In the genomic region with DNA sequence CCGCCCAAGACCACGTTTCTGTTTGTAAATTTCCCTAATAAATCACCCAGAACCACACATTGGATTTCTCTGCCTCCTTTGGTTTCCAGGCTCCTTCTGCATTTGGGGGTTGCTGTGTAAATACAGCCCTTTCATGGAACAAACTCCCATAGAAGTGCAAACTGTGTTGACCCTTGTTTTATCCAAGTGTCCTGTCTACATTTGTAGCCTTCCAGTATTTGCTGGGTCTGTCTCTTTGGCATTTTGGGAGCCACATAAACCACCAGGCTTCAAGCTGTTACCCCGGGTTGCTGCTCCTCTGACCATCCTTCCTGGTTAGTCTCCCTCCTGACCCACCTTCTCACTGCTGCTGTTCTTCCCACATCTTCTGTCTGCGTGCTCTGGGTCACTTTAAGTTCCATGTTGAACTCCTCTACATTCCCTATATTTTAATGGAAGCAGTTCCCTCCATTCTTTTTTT, we compare ENCODE assay signal across 9 cellular contexts. TPM values are rescaled to one million over a fixed set of nuclear protein-coding genes. Genes with fewer than 3 reads are reported as not detected.
DNase-seq lines count a peak whose midpoint lies in the region; ATAC-seq and TF ChIP-seq lines count a peak whose summit lies in the region.
"Had no signal": no experiment of that assay in that cellular context is flagged by ENCODE, and none has a peak within 500 bp of the region (broad histone marks: within the 10 kb centered on the region; RNA-seq: fewer than 3 reads in every experiment).

No MANE protein-coding gene starts in this region.

- TF ChIP-seq EP300 in tibial nerve (IDR thresholded peaks at IDR 0.05), result no peak

- DNase-seq in PC-9 (no peak), breast epithelium (ENCODE audit: low spot score in 2 of 2) (no peak), mesendoderm (no peak), tibial nerve (ENCODE audit: low spot score in 2 of 2) (no peak), NCI-H1930 (lab: John Stamatoyannopoulos, UW) (no peak), AG08395 (ENCODE audit: low spot score) (no peak)
- no peak for DNase-seq in CD4-positive, alpha-beta T cell
- DNase-seq: NCI-H2029 treated with DMSO at 0.1 percent for 48 hours had no signal

- H3K23ac ChIP-seq in mesendoderm (ENCODE audit: low read length), result no peak overlapping the region

- H3K27ac Mint-ChIP-seq in CD4-positive, alpha-beta T cell, result no peak overlapping the region

- no peaks in the 10 kb centered on the region for H4K20me1 ChIP-seq in PC-9 (ENCODE audit: insufficient read depth)

- H3K4me1 ChIP-seq in PC-9 (replicated peaks; ENCODE audit: insufficient read depth) (peaks cover 43% of the 10 kb centered on the region), breast epithelium (peaks cover 0 to 5% of the 10 kb centered on the region in 2 donors), mesendoderm (ENCODE audit: control insufficient read depth, low read depth, low read length) (no peaks in the 10 kb centered on the region), tibial nerve (peaks cover 0 to 24% (median 9%) of the 10 kb centered on the region in 4 donors)

- no peak overlapping the region for H2AK5ac ChIP-seq in mesendoderm (ENCODE audit: low read length)

- no peak for TF ChIP-seq POLR2A in breast epithelium (IDR thresholded peaks at IDR 0.05)
- TF ChIP-seq POLR2A in tibial nerve (IDR thresholded peaks at IDR 0.05), result peak in 1 of 2 donors; percentile 10

- H3K9ac ChIP-seq in mesendoderm (ENCODE audit: low read length), result no peak overlapping the region

- H3K56ac ChIP-seq in mesendoderm (ENCODE audit: low read length), result no peak overlapping the region

- CTCF ChIA-PET in PC-9 (lab: Charles Lee), result no interaction called here
- CTCF ChIA-PET in CD4-positive, alpha-beta T cell (lab: Charles Lee), result no interaction called here

- no peaks in the 10 kb centered on the region for H3K36me3 Mint-ChIP-seq in CD4-positive, alpha-beta T cell (ENCODE audit: low read depth)

- no peak overlapping the region for H3K4me3 Mint-ChIP-seq in CD4-positive, alpha-beta T cell

- H3K79me1 ChIP-seq in mesendoderm (ENCODE audit: low read length), result no peaks in the 10 kb centered on the region

- H3K9me3 ChIP-seq in PC-9 (ENCODE audit: insufficient read depth, low read depth) (0 out of 2 replicates have a peak, but pooled peaks cover 3% of the 10 kb centered on the region), breast epithelium (no peaks in the 10 kb centered on the region), tibial nerve (no peaks in the 10 kb centered on the region)
- H3K9me3 ChIP-seq in CD4-positive, alpha-beta T cell (ENCODE audit: control insufficient read depth, low read length), result no peaks in the 10 kb centered on the region

- H3K4me1 Mint-ChIP-seq in CD4-positive, alpha-beta T cell (ENCODE audit: low read depth), result no peaks in the 10 kb centered on the region

- BruUV-seq in PC-9 (replicated peaks; lab: Mats Ljungman, UMichigan), result TSS peak; percentile 80

- POLR2A ChIA-PET in PC-9 (lab: Charles Lee; ENCODE audit: unreplicated experiment), result no interaction called here
- POLR2A ChIA-PET in CD4-positive, alpha-beta T cell (lab: Charles Lee), result no interaction called here

- H3K4me3 ChIP-seq in PC-9, result peak overlapping the region; percentile 35; the same call in 1 of the 2 replicates
- H3K4me3 ChIP-seq in breast epithelium, result no peak overlapping the region
- no peak overlapping the region for H3K4me3 ChIP-seq in mesendoderm (ENCODE audit: low read length)
- no peak overlapping the region for H3K4me3 ChIP-seq in tibial nerve

- peak overlapping the region; percentile 62 for H2AFZ ChIP-seq in PC-9

- peaks cover 24% of the 10 kb centered on the region for H3F3A ChIP-seq in PC-9 (ENCODE audit: insufficient read depth, low read depth)

- H3K27ac ChIP-seq in PC-9 (peak overlapping the region; percentile 81), breast epithelium (peak overlapping the region; percentile 49 to 71), mesendoderm (ENCODE audit: low read depth, low read length) (no peak overlapping the region), tibial nerve (peak overlapping the region; percentile 50 to 91 (median 75))
- H3K27ac ChIP-seq in CD4-positive, alpha-beta T cell (ENCODE audit: low read depth, low read length), result no peak overlapping the region

- H3K9me3 Mint-ChIP-seq in CD4-positive, alpha-beta T cell, result no peaks in the 10 kb centered on the region

- no peak overlapping the region for H2BK15ac ChIP-seq in mesendoderm (replicated peaks; ENCODE audit: low read depth)

- H3K27me3 Mint-ChIP-seq in CD4-positive, alpha-beta T cell, result no peaks in the 10 kb centered on the region

- H2BK5ac ChIP-seq in mesendoderm (ENCODE audit: low read length), result no peak overlapping the region

- TF ChIP-seq CTCF in PC-9 (conservative IDR thresholded peaks at IDR 0.05), result no peak
- no peak for TF ChIP-seq CTCF in breast epithelium (IDR thresholded peaks at IDR 0.05)
- TF ChIP-seq CTCF in tibial nerve (IDR thresholded peaks at IDR 0.05), result no peak
- no peak for TF ChIP-seq CTCF in CD4-positive, alpha-beta T cell (IDR thresholded peaks at IDR 0.05)

- peak overlapping the region; percentile 57 for H3K4ac ChIP-seq in mesendoderm (ENCODE audit: low read depth, low read length)

- H3K4me2 ChIP-seq in PC-9, result peak overlapping the region; percentile 74
- H3K4me2 ChIP-seq in mesendoderm (ENCODE audit: low read length), result no peak overlapping the region

- no peak overlapping the region for H4K8ac ChIP-seq in mesendoderm (ENCODE audit: low read depth, low read length)

- peak overlapping the region; percentile 89 for H2BK120ac ChIP-seq in mesendoderm (ENCODE audit: low read depth, low read length)

- H4K5ac ChIP-seq in mesendoderm (ENCODE audit: low read length), result no peak overlapping the region

- H3K36me3 ChIP-seq in PC-9 (ENCODE audit: low read depth), result no peaks in the 10 kb centered on the region
- no peaks in the 10 kb centered on the region for H3K36me3 ChIP-seq in breast epithelium
- no peaks in the 10 kb centered on the region for H3K36me3 ChIP-seq in mesendoderm (ENCODE audit: control insufficient read depth, insufficient read depth, low read length)
- no peaks in the 10 kb centered on the region for H3K36me3 ChIP-seq in tibial nerve

- H3K9me2 ChIP-seq in PC-9 (ENCODE audit: insufficient read depth), result no peaks in the 10 kb centered on the region

- H3K18ac ChIP-seq in mesendoderm (ENCODE audit: low read length), result peak overlapping the region; percentile 16

- intact Hi-C loops in PC-9 (cut with micrococcal nuclease; ENCODE audit: unreplicated experiment), result loop anchor here (1.0 kb wide), 1 partner anchor 8 kb away; no protein-coding TSS in a partner anchor
- intact Hi-C loops in breast epithelium (cut with DNase I; ENCODE audit: low total_unique reads), result no loop called here
- intact Hi-C loops in CD4-positive, alpha-beta T cell (cut with DNase I, micrococcal nuclease), result no loop called here

- H3K27me3 ChIP-seq in PC-9 (ENCODE audit: insufficient read depth, low read depth) (no peaks in the 10 kb centered on the region), breast epithelium (no peaks in the 10 kb centered on the region), mesendoderm (ENCODE audit: insufficient read depth, low read length, poor library complexity) (no peaks in the 10 kb centered on the region), tibial nerve (no peaks in the 10 kb centered on the region)
- H3K27me3 ChIP-seq in CD4-positive, alpha-beta T cell (ENCODE audit: control insufficient read depth, insufficient read depth, low read length), result no peaks in the 10 kb centered on the region

- H3K79me2 ChIP-seq in PC-9 (ENCODE audit: low read depth) (no peaks in the 10 kb centered on the region), mesendoderm (ENCODE audit: control insufficient read depth, insufficient read depth, low read length) (no peaks in the 10 kb centered on the region)

- no peak for ATAC-seq in GM19467 (IDR thresholded peaks at IDR 0.05; ENCODE audit: unreplicated experiment)
- no peak for ATAC-seq in CD4-positive, alpha-beta T cell (ENCODE audit: poor library complexity)

- no CpG with 5 or more reads among the region's 4 CpGs for WGBS in mesendoderm (ENCODE audit: extremely low coverage, insufficient coverage, low lambda C conversion rate)
- WGBS in tibial nerve, 2 donors, result 38 to 41% methylated on average over 4 of the region's 4 CpGs

RNA-seq across cellular contexts. Expression of gene MTHFD1L, which starts 7.6 kb away (rescaled TPM):
- total RNA-seq in PC-9 (2021) (53.3 and 65.8 TPM in 2 replicates), breast epithelium (10 to 100 TPM in 2 of 3 donors, 1 to 10 TPM in 1; 3.5 to 15.1 (median 11.0) TPM), tibial nerve (10 to 100 TPM in 3 of 4 donors, 1 to 10 TPM in 1; 8.4 to 35.1 (median 13.1) TPM)
- 66.0 TPM for polyA plus RNA-seq in mesendoderm (2013, experiment 1 of 2)
- polyA plus RNA-seq in mesendoderm (2013, experiment 2 of 2), result 66.3 TPM
- 1 to 10 TPM; 8.8 to 9.7 TPM for total RNA-seq in CD4-positive, alpha-beta T cell

Comparison
In these comparisons a context has a peak if more than half of its experiments do, and no peak if none do; other contexts are left out.
1. H3K27ac ChIP-seq: peak in PC-9 (single experiment), breast epithelium (2 of 2) and tibial nerve (4 of 4); none in mesendoderm (single experiment) and CD4-positive, alpha-beta T cell (single experiment).